In genomic region chr1:30919025-30919881, GRCh38 we compare ENCODE assay signal across 1 cellular context.
TF ChIP-seq lines count a peak whose summit lies in the region.

No MANE protein-coding gene starts in this region.

TF ChIP-seq in K562, 482 proteins besides CTCF, POLR2A, EP300 and RAD21 (continued from another document and continues in another):
- TF ChIP-seq DEAF1 (CRISPR knock-in tag; IDR thresholded peaks at IDR 0.05) (0 out of 2 replicates have a peak, but pooled peaks have one; percentile 5), ARID2 (IDR thresholded peaks at IDR 0.05) (no peak), ZNF512 (tag; IDR thresholded peaks at IDR 0.05) (no peak), KLF1 (tag; IDR thresholded peaks at IDR 0.05) (no peak), PHF21A (IDR thresholded peaks at IDR 0.05; ENCODE audit: borderline replicate concordance, low read depth) (no peak), TRIM25 (IDR thresholded peaks at IDR 0.05; ENCODE audit: borderline replicate concordance) (no peak; the same call in 1 of the 2 replicates), CEBPZ (IDR thresholded peaks at IDR 0.05; ENCODE audit: borderline replicate concordance, low read depth, low read length) (no peak), ZNF449 (CRISPR knock-in tag; IDR thresholded peaks at IDR 0.05) (no peak), PRDM10 (IDR thresholded peaks at IDR 0.05; ENCODE audit: partially characterized antibody) (no peak), SRF (CRISPR knock-in tag; IDR thresholded peaks at IDR 0.05) (no peak), SRSF3 (IDR thresholded peaks at IDR 0.05; ENCODE audit: insufficient read depth, low read length) (no peak), RHOXF2B (CRISPR knock-in tag; conservative IDR thresholded peaks at IDR 0.05) (no peak), RCOR1 (IDR thresholded peaks at IDR 0.05; ENCODE audit: borderline replicate concordance in 1 of 2, low read depth in 2 of 2, low read length in 2 of 2) (peak in 1 of 2 experiments; percentile 81; a peak in 2 of 4 replicates), ETS2 (tag; IDR thresholded peaks at IDR 0.05; ENCODE audit: borderline replicate concordance, poor library complexity, severe bottlenecking) (no peak), ZBTB26 (CRISPR knock-in tag; IDR thresholded peaks at IDR 0.05) (no peak), ZNF133 (CRISPR knock-in tag; IDR thresholded peaks at IDR 0.05) (no peak), TCF7L2 (IDR thresholded peaks at IDR 0.05; ENCODE audit: low read depth, low read length) (no peak), HSF4 (CRISPR knock-in tag; IDR thresholded peaks at IDR 0.05; ENCODE audit: borderline replicate concordance) (no peak), ZFPM2 (CRISPR knock-in tag; IDR thresholded peaks at IDR 0.05) (no peak), ZNF41 (CRISPR knock-in tag; conservative IDR thresholded peaks at IDR 0.05) (no peak), SAP30 (IDR thresholded peaks at IDR 0.05; ENCODE audit: borderline replicate concordance, insufficient read depth, low read depth, low read length, poor library complexity, severe bottlenecking) (no peak), SRSF1 (IDR thresholded peaks at IDR 0.05; ENCODE audit: low read depth, low read length) (no peak), GABPA (tag; conservative IDR thresholded peaks at IDR 0.05; ENCODE audit: low read depth) (peak; percentile 51; the same call in 1 of the 2 replicates), TRIM24 (IDR thresholded peaks at IDR 0.05) (peak; percentile 69 to 77), GTF3C2 (IDR thresholded peaks at IDR 0.05; ENCODE audit: borderline replicate concordance, extremely low read depth, insufficient read length) (no peak), CHD1 (IDR thresholded peaks at IDR 0.05; ENCODE audit: low read length) (no peak), MNT (conservative IDR thresholded peaks at IDR 0.05) (peak; percentile 58 to 83), ZNF408 (CRISPR knock-in tag; IDR thresholded peaks at IDR 0.05; ENCODE audit: low read depth) (no peak), ZNF778 (CRISPR knock-in tag; IDR thresholded peaks at IDR 0.05) (no peak), TBL1XR1 (IDR thresholded peaks at IDR 0.05; ENCODE audit: low read length in 2 of 2) (peak; percentile 18 to 47; a peak in 2 of 4 replicates), ID3 (CRISPR knock-in tag; IDR thresholded peaks at IDR 0.05) (no peak), ID3 (tag; IDR thresholded peaks at IDR 0.05) (no peak), HDAC6 (IDR thresholded peaks at IDR 0.05; ENCODE audit: low read depth, low read length) (no peak), VEZF1 (CRISPR knock-in tag; IDR thresholded peaks at IDR 0.05) (peak; percentile 24; the same call in 1 of the 2 replicates), HMG20A (CRISPR knock-in tag; conservative IDR thresholded peaks at IDR 0.05) (no peak)
